8 cellular contexts compared by ENCODE assay signal in the genomic region with DNA sequence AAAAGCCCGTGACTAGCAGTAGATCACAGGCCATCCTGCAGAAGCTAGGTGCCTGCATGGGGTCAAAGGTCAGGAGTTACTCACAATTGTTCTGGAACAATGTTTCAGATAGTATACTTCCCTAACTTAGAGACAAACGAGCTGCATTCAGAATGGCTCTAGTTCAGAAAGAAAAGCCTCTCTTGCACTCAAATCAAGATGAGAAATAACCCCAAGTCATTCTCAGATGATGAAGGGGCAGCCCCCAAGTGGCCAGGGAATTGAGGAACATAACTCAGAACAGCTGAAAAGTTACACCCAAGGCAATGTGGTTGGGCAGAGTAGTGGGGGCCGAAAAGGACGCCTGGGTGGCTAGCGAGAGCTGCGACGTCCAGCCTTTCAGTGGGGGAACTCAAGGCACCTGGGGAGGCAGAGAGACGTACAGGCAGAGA. TPM values are rescaled to one million over a fixed set of nuclear protein-coding genes. Genes with fewer than 3 reads are reported as not detected.
DNase-seq lines count a peak whose midpoint lies in the region; ATAC-seq and TF ChIP-seq lines count a peak whose summit lies in the region.

No MANE protein-coding gene starts in this region.

- no peaks in the 10 kb centered on the region for H3K27me3 ChIP-seq in adrenal gland

- TF ChIP-seq POLR2A in GM18505 (IDR thresholded peaks at IDR 0.05; ENCODE audit: borderline replicate concordance, extremely low read depth, insufficient read depth, insufficient read length) (no peak), adrenal gland (IDR thresholded peaks at IDR 0.05) (no peak)

- ATAC-seq in GM18505 (IDR thresholded peaks at IDR 0.05; ENCODE audit: unreplicated experiment): peak; percentile 51
- peak; percentile 33 for ATAC-seq in GM21526 (IDR thresholded peaks at IDR 0.05; ENCODE audit: low FRiP score, unreplicated experiment)
- peak; percentile 49 for ATAC-seq in HG03571 (IDR thresholded peaks at IDR 0.05; ENCODE audit: unreplicated experiment)
- peak; percentile 26 for ATAC-seq in left lobe of liver

- intact Hi-C loops in adrenal gland (cut with DNase I): no loop called here

- H3K36me3 ChIP-seq in adrenal gland (replicated peaks in 1 of 2): no peaks in the 10 kb centered on the region

- no peak for TF ChIP-seq CTCF in adrenal gland (IDR thresholded peaks at IDR 0.05)

- WGBS in adrenal gland, 4 donors: 75 to 81% (median 75%) methylated on average over 8 of the region's 8 CpGs

- peaks cover 0 to 38% of the 10 kb centered on the region in 2 donors for H3K4me1 ChIP-seq in adrenal gland (replicated peaks in 1 of 2)

- no peak overlapping the region for H3K4me3 ChIP-seq in adrenal gland

- DNase-seq in left lobe of liver (ENCODE audit: low spot score): no peak
- no peak for DNase-seq in inferior parietal cortex (ENCODE audit: extremely low spot score)
- no peak for DNase-seq in OCI-M2 (lab: John Stamatoyannopoulos, UW; ENCODE audit: unreplicated experiment)
- no peak for DNase-seq in foreskin melanocyte
- no peak for DNase-seq in adrenal gland

- no peaks in the 10 kb centered on the region for H3K9me3 ChIP-seq in adrenal gland (replicated peaks in 1 of 3)

- no peak overlapping the region for H3K27ac ChIP-seq in adrenal gland

RNA-seq across cellular contexts. Expression of a gene that starts 27.8 kb away (rescaled TPM):
- total RNA-seq in left lobe of liver (30.0 TPM), adrenal gland (10 to 100 TPM; 10.7 to 36.5 (median 21.1) TPM)
- 10 to 100 TPM; 15.5 to 18.9 (median 17.1) TPM for polyA plus RNA-seq in adrenal gland
